ENCODE assay signal across 1 cellular context in the genomic region with DNA sequence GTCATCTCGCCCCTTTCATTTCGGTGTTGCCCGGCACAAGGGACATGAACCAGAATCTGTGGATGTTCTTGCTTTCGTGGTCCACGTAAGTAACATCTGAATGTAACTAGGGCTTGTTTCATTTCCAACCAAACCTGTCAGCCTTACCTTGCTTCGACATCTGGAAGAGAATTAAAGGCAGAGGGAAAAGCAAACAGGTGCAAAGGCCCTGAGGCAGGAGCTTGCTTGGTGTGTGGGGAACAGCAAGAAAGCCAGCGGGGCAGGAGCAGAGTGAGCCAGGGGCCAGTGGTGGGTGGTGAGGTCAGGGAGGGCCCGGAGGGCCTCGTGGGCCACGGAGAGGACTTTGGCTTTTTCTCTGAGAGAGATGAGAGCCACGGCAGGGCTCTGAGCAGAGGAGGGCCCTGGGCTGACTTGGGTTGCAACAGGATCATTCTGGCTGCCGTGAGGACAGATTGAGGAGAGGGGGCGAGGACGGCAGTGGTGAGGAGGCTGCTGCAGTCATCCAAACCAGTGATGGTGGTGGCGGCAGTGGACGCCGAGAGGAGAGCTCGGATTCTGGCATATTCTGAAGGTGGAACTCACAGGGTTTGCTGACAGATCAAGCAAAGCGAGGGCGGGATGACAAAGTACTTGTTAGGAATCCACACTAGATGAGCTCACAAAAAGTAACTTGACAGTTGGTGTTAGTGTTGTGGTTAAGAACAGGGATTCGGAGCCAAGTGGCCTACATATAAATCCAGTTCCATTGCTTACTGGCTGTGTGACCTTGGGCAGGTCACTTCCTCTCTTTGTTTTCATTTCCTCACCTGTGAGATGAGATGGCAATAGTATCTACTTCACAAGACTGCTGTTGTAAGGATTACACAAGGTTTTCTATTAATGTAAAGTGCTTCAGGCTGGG.
TF ChIP-seq lines count a peak whose summit lies in the region.

No MANE protein-coding gene starts in this region.

TF ChIP-seq in IMR-90, 13 proteins besides CTCF, POLR2A, EP300 and RAD21:
- TF ChIP-seq FOS (IDR thresholded peaks at IDR 0.05; ENCODE audit: low read depth, low read length) = no peak
- no peak for TF ChIP-seq MAZ (IDR thresholded peaks at IDR 0.05; ENCODE audit: borderline replicate concordance, low read depth, low read length)
- no peak for TF ChIP-seq MXI1 (IDR thresholded peaks at IDR 0.05; ENCODE audit: borderline replicate concordance, low read depth, low read length)
- no peak for TF ChIP-seq NFE2L2 (IDR thresholded peaks at IDR 0.05; ENCODE audit: low read depth, low read length)
- no peak for TF ChIP-seq RFX5 (IDR thresholded peaks at IDR 0.05; ENCODE audit: low read depth, low read length)
- no peak for TF ChIP-seq USF2 (IDR thresholded peaks at IDR 0.05; ENCODE audit: low read depth, low read length)
- TF ChIP-seq MAFK (IDR thresholded peaks at IDR 0.05; ENCODE audit: low read depth, low read length) = no peak
